ENCODE assay signal across 17 cellular contexts in the genomic region with DNA sequence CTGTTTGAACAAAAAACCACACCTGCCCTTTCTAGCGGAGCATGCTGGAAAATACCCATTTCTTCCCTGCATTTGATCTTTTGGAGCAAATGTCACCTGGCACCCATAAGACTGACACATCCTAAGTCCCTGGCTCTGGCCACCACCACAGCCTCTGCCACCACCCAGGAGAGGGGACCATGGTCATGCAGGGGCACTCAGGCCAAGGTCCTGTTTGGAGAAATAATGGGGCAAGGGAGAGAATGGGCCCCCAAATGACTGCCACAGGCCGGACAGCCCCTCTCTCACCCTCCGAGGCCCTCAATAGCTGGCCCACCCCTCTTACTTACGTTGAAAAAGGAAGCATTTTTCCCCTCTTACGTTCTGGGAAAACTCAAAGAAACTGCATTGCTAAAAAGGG. TPM values are rescaled to one million over a fixed set of nuclear protein-coding genes. Genes with fewer than 3 reads are reported as not detected.
DNase-seq lines count a peak whose midpoint lies in the region; ATAC-seq, FAIRE-seq and TF ChIP-seq lines count a peak whose summit lies in the region.
"Had no signal": no experiment of that assay in that cellular context is flagged by ENCODE, and none has a peak within 500 bp of the region (broad histone marks: within the 10 kb centered on the region; RNA-seq: fewer than 3 reads in every experiment).

No MANE protein-coding gene starts in this region.

- H3K4me3 Mint-ChIP-seq in activated naive CD4-positive, alpha-beta T cell treated with anti-CD3 and anti-CD28 coated beads, Interleukin-2, amount 50 U/mL, for 24 hours = peak overlapping the region; percentile 53
- H3K4me3 Mint-ChIP-seq in T-helper 17 cell (no peak overlapping the region), astrocyte (ENCODE audit: unreplicated experiment) (peak overlapping the region; percentile 68)
- H3K4me3 Mint-ChIP-seq: GM23338 had no signal

- no peaks in the 10 kb centered on the region for H4K20me1 ChIP-seq in astrocyte (ENCODE audit: insufficient read depth, low read length)

- TF ChIP-seq CTCF in astrocyte (IDR thresholded peaks at IDR 0.05; ENCODE audit: insufficient read depth, low read depth, low read length) = no peak

- H3K27ac ChIP-seq in astrocyte (ENCODE audit: low read depth, low read length) = no peak overlapping the region

- peaks cover 82% of the 10 kb centered on the region for H3K4me1 Mint-ChIP-seq in activated naive CD4-positive, alpha-beta T cell treated with anti-CD3 and anti-CD28 coated beads, Interleukin-2, amount 50 U/mL, for 24 hours
- H3K4me1 Mint-ChIP-seq in T-helper 17 cell = peaks cover 35% of the 10 kb centered on the region
- peaks cover 2% of the 10 kb centered on the region for H3K4me1 Mint-ChIP-seq in astrocyte (ENCODE audit: low read depth, unreplicated experiment)

- H3K79me2 ChIP-seq in astrocyte (ENCODE audit: insufficient read depth, low read length) = no peaks in the 10 kb centered on the region

- H3K36me3 ChIP-seq in astrocyte (ENCODE audit: insufficient read depth, low read length) = peaks cover 7% of the 10 kb centered on the region

- H3K27ac Mint-ChIP-seq in activated naive CD4-positive, alpha-beta T cell treated with anti-CD3 and anti-CD28 coated beads, Interleukin-2, amount 50 U/mL, for 24 hours = peak overlapping the region; percentile 57
- H3K27ac Mint-ChIP-seq in T-helper 17 cell = peak overlapping the region; percentile 65
- no peak overlapping the region for H3K27ac Mint-ChIP-seq in astrocyte (ENCODE audit: unreplicated experiment)
- H3K27ac Mint-ChIP-seq: GM23338 had no signal

- no peaks in the 10 kb centered on the region for H3K4me1 ChIP-seq in astrocyte (ENCODE audit: insufficient read depth, low read length)

- no peaks in the 10 kb centered on the region for H3K27me3 Mint-ChIP-seq in activated naive CD4-positive, alpha-beta T cell treated with anti-CD3 and anti-CD28 coated beads, Interleukin-2, amount 50 U/mL, for 24 hours
- H3K27me3 Mint-ChIP-seq in T-helper 17 cell (no peaks in the 10 kb centered on the region), astrocyte (ENCODE audit: low read depth, unreplicated experiment) (peaks cover 5% of the 10 kb centered on the region)

- no peak overlapping the region for H3K4me2 ChIP-seq in astrocyte (ENCODE audit: low read length)
- H3K4me2 ChIP-seq: GM23338 had no signal

- no peaks in the 10 kb centered on the region for H3K27me3 ChIP-seq in astrocyte (ENCODE audit: insufficient read depth, low read length)

- FAIRE-seq in astrocyte (lab: Jason Lieb, UNC) = no peak
- FAIRE-seq: GM12892, RCC 7860 had no signal

- no peak overlapping the region for H3K4me3 ChIP-seq in astrocyte (ENCODE audit: insufficient read depth, low read depth, low read length)
- H3K4me3 ChIP-seq: GM23338 had no signal

- no peak overlapping the region for H3K9ac ChIP-seq in astrocyte (ENCODE audit: low read length)

- no peak for DNase-seq in activated naive CD4-positive, alpha-beta T cell treated with anti-CD3 and anti-CD28 coated beads, Interleukin-2, amount 50 U/mL, for 16 hours
- DNase-seq in T-helper 17 cell (no peak), astrocyte (ENCODE audit: low read depth) (no peak), DMS 273 treated with DMSO at 0.1 percent for 48 hours (lab: John Stamatoyannopoulos, UW) (no peak)
- DNase-seq: KBM-7, NCI-H1436, NCI-H2029, NCI-H2171, NCI-H446, NCI-H69, SHP77 treated with DMSO at 0.1 percent for 48 hours had no signal

- no peaks in the 10 kb centered on the region for H3K9me3 ChIP-seq in T-helper 17 cell (ENCODE audit: control insufficient read depth, low read length, poor library complexity, severe bottlenecking)
- H3K9me3 ChIP-seq in astrocyte (ENCODE audit: insufficient read depth, low read depth, low read length) = no peaks in the 10 kb centered on the region

- ATAC-seq in T-helper 17 cell = no peak
- no peak for ATAC-seq in HG02798 (IDR thresholded peaks at IDR 0.05; ENCODE audit: poor library complexity, unreplicated experiment)
- ATAC-seq in HG02870 (IDR thresholded peaks at IDR 0.05; ENCODE audit: unreplicated experiment) = no peak
- ATAC-seq: GM23338 had no signal

- H2AFZ ChIP-seq in astrocyte (ENCODE audit: low read depth, low read length) = no peak overlapping the region
- H2AFZ ChIP-seq: GM23338 had no signal

- no peaks in the 10 kb centered on the region for H3K9me3 Mint-ChIP-seq in activated naive CD4-positive, alpha-beta T cell treated with anti-CD3 and anti-CD28 coated beads, Interleukin-2, amount 50 U/mL, for 24 hours
- H3K9me3 Mint-ChIP-seq in astrocyte (ENCODE audit: unreplicated experiment) = no peaks in the 10 kb centered on the region
- H3K9me3 Mint-ChIP-seq: GM23338 had no signal

- H3K36me3 Mint-ChIP-seq in activated naive CD4-positive, alpha-beta T cell treated with anti-CD3 and anti-CD28 coated beads, Interleukin-2, amount 50 U/mL, for 24 hours = peaks cover 31% of the 10 kb centered on the region
- H3K36me3 Mint-ChIP-seq in T-helper 17 cell (ENCODE audit: low read depth) = peaks cover 9% of the 10 kb centered on the region
- H3K36me3 Mint-ChIP-seq in astrocyte (ENCODE audit: low read depth, unreplicated experiment) = peaks cover 29% of the 10 kb centered on the region

RNA-seq across cellular contexts. Expression of a gene that starts 35.4 kb away (rescaled TPM):
- total RNA-seq in T-helper 17 cell (100 to 1,000 TPM in 1 of 2 donors, 10 to 100 TPM in 1; 64.7 to 135 TPM), astrocyte (40.0 and 40.1 TPM in 2 replicates)
